ENCODE assay signal across 1 cellular context in the genomic region with DNA sequence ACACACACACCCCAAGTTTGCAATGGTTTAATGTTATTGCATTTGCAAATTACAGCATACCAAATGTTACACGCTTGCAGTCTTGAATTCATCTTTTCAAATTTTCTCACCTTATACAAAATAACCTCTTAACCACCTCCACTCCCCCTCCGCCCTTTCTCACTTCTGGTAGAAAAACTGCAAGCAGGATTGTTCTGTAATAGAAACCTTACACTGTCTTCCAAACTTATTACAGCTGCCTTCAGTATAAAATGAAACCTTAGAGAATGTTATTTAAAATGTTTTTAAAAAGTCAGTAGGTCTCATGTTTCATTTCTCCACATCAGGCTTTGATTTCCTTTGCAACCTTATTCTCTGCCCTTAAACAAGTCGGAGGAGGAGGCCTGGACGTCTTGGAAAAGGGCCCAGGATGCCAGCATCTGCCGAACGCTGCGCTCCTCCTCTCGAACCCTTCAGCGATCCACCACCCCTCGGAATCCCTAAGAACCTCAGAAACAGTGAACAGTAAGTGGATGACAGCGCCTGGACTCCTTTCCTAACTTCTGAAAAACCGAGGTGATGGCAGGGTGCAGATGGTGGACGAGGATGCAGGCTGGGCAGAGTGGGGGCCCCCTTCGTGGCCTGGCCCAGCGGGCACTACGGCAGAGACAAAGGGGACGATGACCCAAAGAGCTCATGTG.
TF ChIP-seq lines count a peak whose summit lies in the region.

No MANE protein-coding gene starts in this region.

TF ChIP-seq in Ishikawa, 13 proteins besides CTCF, POLR2A, EP300 and RAD21 (continued from another document):
- TF ChIP-seq, protein P1, sequence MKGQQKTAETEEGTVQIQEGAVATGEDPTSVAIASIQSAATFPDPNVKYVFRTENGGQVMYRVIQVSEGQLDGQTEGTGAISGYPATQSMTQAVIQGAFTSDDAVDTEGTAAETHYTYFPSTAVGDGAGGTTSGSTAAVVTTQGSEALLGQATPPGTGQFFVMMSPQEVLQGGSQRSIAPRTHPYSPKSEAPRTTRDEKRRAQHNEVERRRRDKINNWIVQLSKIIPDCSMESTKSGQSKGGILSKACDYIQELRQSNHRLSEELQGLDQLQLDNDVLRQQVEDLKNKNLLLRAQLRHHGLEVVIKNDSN (IDR thresholded peaks at IDR 0.05): no peak
